8 cellular contexts compared by ENCODE assay signal in genomic region chr7:112452102-112452888, GRCh38. TPM values are rescaled to one million over a fixed set of nuclear protein-coding genes. Genes with fewer than 3 reads are reported as not detected.
A peak's percentile ranks its signal among the peaks of the same experiment; 100 is the strongest.
DNase-seq lines count a peak whose midpoint lies in the region; ATAC-seq and TF ChIP-seq lines count a peak whose summit lies in the region.

No MANE protein-coding gene starts in this region.

- H3K9me3 ChIP-seq in BLaER1 (no peaks in the 10 kb centered on the region), SU-DHL-6 (ENCODE audit: insufficient read depth, low read length) (no peaks in the 10 kb centered on the region)

- no peak for DNase-seq in H7
- DNase-seq in epithelial cell of prostate (ENCODE audit: low read depth, low spot score) = no peak
- peak; percentile 30 for DNase-seq in mucosa of gallbladder (ENCODE audit: low spot score)
- no peak for DNase-seq in NCI-H345 (lab: John Stamatoyannopoulos, UW)

- no peak overlapping the region for H2AFZ ChIP-seq in SU-DHL-6 (ENCODE audit: low read depth, low read length, severe bottlenecking)

- H3K9ac ChIP-seq in BLaER1 (peak overlapping the region; percentile 95), SU-DHL-6 (ENCODE audit: low read length) (peak overlapping the region; percentile 90)

- H4K20me1 ChIP-seq in BLaER1 = peaks cover 48% of the 10 kb centered on the region
- H4K20me1 ChIP-seq in SU-DHL-6 (ENCODE audit: low read depth, low read length) = peaks cover 14% of the 10 kb centered on the region

- H3K4me3 ChIP-seq in BLaER1 = peak overlapping the region; percentile 96
- H3K4me3 ChIP-seq in H7 (ENCODE audit: insufficient read depth, low read depth, low read length) = peak overlapping the region; percentile 96
- peak overlapping the region; percentile 87 for H3K4me3 ChIP-seq in SU-DHL-6 (ENCODE audit: insufficient read depth, low read length, poor library complexity, severe bottlenecking)

- no peaks in the 10 kb centered on the region for H3K27me3 ChIP-seq in BLaER1
- H3K27me3 ChIP-seq in H7 (ENCODE audit: control insufficient read depth, insufficient read depth, low read length) = no peaks in the 10 kb centered on the region
- no peaks in the 10 kb centered on the region for H3K27me3 ChIP-seq in SU-DHL-6 (ENCODE audit: low read length)

- peaks cover 33% of the 10 kb centered on the region for H3K4me1 ChIP-seq in BLaER1

- H3K36me3 ChIP-seq in BLaER1 (peaks cover 22% of the 10 kb centered on the region), H7 (replicated peaks; ENCODE audit: control insufficient read depth, insufficient read depth, low read length) (peaks cover 10% of the 10 kb centered on the region), SU-DHL-6 (ENCODE audit: low read length) (peaks cover 19% of the 10 kb centered on the region; the same call in 1 of the 2 replicates)

- H3K27ac ChIP-seq in BLaER1 (no peak overlapping the region; the same call in 1 of the 2 replicates), SU-DHL-6 (ENCODE audit: low read depth, low read length) (no peak overlapping the region), epithelial cell of prostate (peak overlapping the region; percentile 87)

- H3K79me2 ChIP-seq in SU-DHL-6 (ENCODE audit: insufficient read depth, low read length) = peaks cover 52% of the 10 kb centered on the region

- no peaks in the 10 kb centered on the region for H3F3A ChIP-seq in SU-DHL-6 (ENCODE audit: insufficient read depth)

- H3K4me2 ChIP-seq in BLaER1 (peak overlapping the region; percentile 81), SU-DHL-6 (ENCODE audit: low read depth, low read length, poor library complexity, severe bottlenecking) (peak overlapping the region; percentile 92)

- H3K9me2 ChIP-seq in SU-DHL-6 (replicated peaks; ENCODE audit: insufficient read depth, low read length) = no peaks in the 10 kb centered on the region

- no peak for ATAC-seq in HG03108 (IDR thresholded peaks at IDR 0.05; ENCODE audit: unreplicated experiment)
- ATAC-seq in HG02588 (IDR thresholded peaks at IDR 0.05; ENCODE audit: unreplicated experiment) = no peak

- no peak for TF ChIP-seq CTCF in SU-DHL-6 (IDR thresholded peaks at IDR 0.05; ENCODE audit: insufficient read depth, low read length, poor library complexity, severe bottlenecking)

RNA-seq across cellular contexts. Expression of gene IFRD1, which starts 2.0 kb away (rescaled TPM):
- 54.1 and 65.1 TPM in 2 replicates for total RNA-seq in H7 (2014; rRNA removed; shearing (Covaris generic))
- total RNA-seq in mucosa of gallbladder = 45.8 TPM

RNA-seq across cellular contexts. Expression of gene LSMEM1, which starts 28.5 kb away (rescaled TPM):
- 0.18 and 0.87 TPM in 2 replicates for total RNA-seq in H7 (2014; rRNA removed; shearing (Covaris generic))
- total RNA-seq in mucosa of gallbladder = 2.2 TPM
